Comparison of ENCODE assay signal across 18 cellular contexts in the genomic region with DNA sequence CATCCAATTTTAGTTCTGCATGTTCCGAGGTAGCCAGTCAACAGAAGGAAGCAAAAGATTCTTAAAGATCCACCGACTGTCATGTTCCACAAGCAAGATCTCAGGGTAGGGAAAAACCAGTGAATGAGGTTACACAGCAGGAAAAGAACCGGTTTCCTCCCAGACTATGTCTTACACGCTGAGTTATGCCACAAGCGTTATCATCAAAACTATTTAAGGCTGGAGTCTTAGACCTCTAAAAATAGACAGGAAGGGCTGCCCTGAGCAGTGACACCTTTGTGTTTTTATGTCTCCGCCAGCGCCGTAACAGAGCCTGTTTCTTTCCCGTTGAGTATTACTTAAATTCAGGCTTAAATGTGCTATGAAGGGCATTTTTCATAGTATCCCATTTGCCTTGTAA. TPM values are rescaled to one million over a fixed set of nuclear protein-coding genes. Genes with fewer than 3 reads are reported as not detected.
A peak's percentile ranks its signal among the peaks of the same experiment; 100 is the strongest.
DNase-seq lines count a peak whose midpoint lies in the region; ATAC-seq and TF ChIP-seq lines count a peak whose summit lies in the region.
"Had no signal": no experiment of that assay in that cellular context is flagged by ENCODE, and none has a peak within 500 bp of the region (broad histone marks: within the 10 kb centered on the region; RNA-seq: fewer than 3 reads in every experiment).

No MANE protein-coding gene starts in this region.

- H3K4me2 ChIP-seq in neuronal stem cell (ENCODE audit: insufficient read depth, low read length, poor library complexity, severe bottlenecking): no peak overlapping the region

- no peak overlapping the region for H4K91ac ChIP-seq in neuronal stem cell (ENCODE audit: low read depth, low read length, poor library complexity)

- H3K36me3 ChIP-seq in A673 (ENCODE audit: insufficient read depth, low read length, poor library complexity, severe bottlenecking) (peaks cover 32% of the 10 kb centered on the region), neuronal stem cell (replicated peaks in 1 of 2; ENCODE audit: control insufficient read depth in 2 of 2, insufficient read depth in 2 of 2, low read length in 2 of 2) (no peaks in the 10 kb centered on the region)
- H3K36me3 ChIP-seq: gastroesophageal sphincter, ovary, WERI-Rb-1 had no signal

- no peaks in the 10 kb centered on the region for H3K79me1 ChIP-seq in neuronal stem cell (ENCODE audit: low read depth, low read length)

- no peak overlapping the region for H3K9ac ChIP-seq in neuronal stem cell (ENCODE audit: low read depth, low read length, poor library complexity)

- H2AK5ac ChIP-seq in neuronal stem cell (ENCODE audit: low read depth, low read length): no peak overlapping the region

- H3K27ac Mint-ChIP-seq in activated CD4-positive, alpha-beta T cell treated with anti-CD3 and anti-CD28 coated beads for 36 hours: no peak overlapping the region
- H3K27ac Mint-ChIP-seq: brain had no signal

- no peak overlapping the region for H3K14ac ChIP-seq in neuronal stem cell (ENCODE audit: low read length)

- H3K18ac ChIP-seq in neuronal stem cell (ENCODE audit: low read length): no peak overlapping the region

- POLR2A ChIA-PET in A673 (lab: Charles Lee; ENCODE audit: low non-redundant PET): no interaction called here
- POLR2A ChIA-PET in activated CD4-positive, alpha-beta T cell treated with anti-CD3 and anti-CD28 coated beads for 36 hours (lab: Charles Lee): no interaction called here

- peak overlapping the region; percentile 53 for H2AFZ ChIP-seq in neuronal stem cell (ENCODE audit: low read length)

- peaks cover 29% of the 10 kb centered on the region for H3K4me1 ChIP-seq in A673 (ENCODE audit: insufficient read depth, low read length, poor library complexity, severe bottlenecking)
- peaks cover 16 to 24% of the 10 kb centered on the region in 2 donors for H3K4me1 ChIP-seq in neuronal stem cell (ENCODE audit: control insufficient read depth in 2 of 2, insufficient read depth in 1 of 2, low read depth in 1 of 2, low read length in 2 of 2)

- DNase-seq in A673 (ENCODE audit: low spot score) (no peak), OCI-M1 (lab: John Stamatoyannopoulos, UW) (peak; percentile 14), dermis blood vessel endothelial cell (peak; percentile 65), neuronal stem cell (ENCODE audit: low spot score) (no peak), NCI-H1092 (lab: John Stamatoyannopoulos, UW) (no peak), hippocampal formation (lab: John Stamatoyannopoulos, UW) (no peak)
- no peak for DNase-seq in activated CD4-positive, alpha-beta T cell treated with anti-CD3 and anti-CD28 coated beads for 36 hours
- DNase-seq: activated gamma-delta T cell treated with Interleukin-2 at 50 U/mL for 16 hours; effector memory CD4-positive, alpha-beta T cell; islet precursor cell; NCI-H187; NCI-H524 treated with DMSO at 0.1 percent for 48 hours; ovary; WERI-Rb-1 had no signal

- H3K9me3 Mint-ChIP-seq in activated CD4-positive, alpha-beta T cell treated with anti-CD3 and anti-CD28 coated beads for 36 hours (ENCODE audit: low read depth): no peaks in the 10 kb centered on the region
- H3K9me3 Mint-ChIP-seq: brain had no signal

- H2BK12ac ChIP-seq in neuronal stem cell (ENCODE audit: low read length): no peak overlapping the region

- intact Hi-C loops in A673 (cut with micrococcal nuclease; ENCODE audit: unreplicated experiment): loop anchor here (10.0 kb wide), 1 partner anchor 77 kb away; no protein-coding TSS in a partner anchor
- intact Hi-C loops in activated CD4-positive, alpha-beta T cell treated with anti-CD3 and anti-CD28 coated beads for 36 hours (cut with DNase I, micrococcal nuclease): no loop called here

- no peaks in the 10 kb centered on the region for H3K27me3 ChIP-seq in A673 (replicated peaks; ENCODE audit: insufficient read depth, low read depth, low read length, poor library complexity)
- H3K27me3 ChIP-seq in neuronal stem cell (ENCODE audit: control insufficient read depth in 3 of 3, insufficient read depth in 3 of 3, low read depth in 1 of 3, low read length in 3 of 3): no peaks in the 10 kb centered on the region
- H3K27me3 ChIP-seq: ovary had no signal

- no peak overlapping the region for H2BK15ac ChIP-seq in neuronal stem cell (ENCODE audit: low read length)

- no peak overlapping the region for H3K4ac ChIP-seq in neuronal stem cell (ENCODE audit: low read length)

- H3K4me3 Mint-ChIP-seq in activated CD4-positive, alpha-beta T cell treated with anti-CD3 and anti-CD28 coated beads for 36 hours: no peak overlapping the region
- H3K4me3 Mint-ChIP-seq: brain had no signal

- no peaks in the 10 kb centered on the region for H3K36me3 Mint-ChIP-seq in activated CD4-positive, alpha-beta T cell treated with anti-CD3 and anti-CD28 coated beads for 36 hours (ENCODE audit: low read depth)
- H3K36me3 Mint-ChIP-seq: brain had no signal

- TF ChIP-seq CTCF in A673 (conservative IDR thresholded peaks at IDR 0.05; ENCODE audit: low read depth, low read length): no peak

- H3K27me3 Mint-ChIP-seq in activated CD4-positive, alpha-beta T cell treated with anti-CD3 and anti-CD28 coated beads for 36 hours: peaks cover 6% of the 10 kb centered on the region

- BruUV-seq in A673 (replicated peaks; lab: Mats Ljungman, UMichigan): no TSS peak

- no peak overlapping the region for H3K4me3 ChIP-seq in A673 (ENCODE audit: low read depth, low read length, poor library complexity, severe bottlenecking)
- no peak overlapping the region for H3K4me3 ChIP-seq in neuronal stem cell (ENCODE audit: low read length in 2 of 2)
- H3K4me3 ChIP-seq: gastroesophageal sphincter, ovary had no signal

- CTCF ChIA-PET in A673 (lab: Charles Lee): no interaction called here
- CTCF ChIA-PET in activated CD4-positive, alpha-beta T cell treated with anti-CD3 and anti-CD28 coated beads for 36 hours (lab: Charles Lee): no interaction called here

- ATAC-seq in GM21367 (IDR thresholded peaks at IDR 0.05; ENCODE audit: unreplicated experiment): no peak
- no peak for ATAC-seq in activated CD4-positive, alpha-beta T cell treated with anti-CD3 and anti-CD28 coated beads for 36 hours
- ATAC-seq: gastroesophageal sphincter had no signal

- H3K27ac ChIP-seq in A673 (ENCODE audit: low read depth, low read length, poor library complexity, severe bottlenecking) (peak overlapping the region; percentile 29), neuronal stem cell (replicated peaks; ENCODE audit: low read length) (no peak overlapping the region)
- H3K27ac ChIP-seq: gastroesophageal sphincter, ovary, WERI-Rb-1 had no signal

- no CpG with 5 or more reads among the region's 9 CpGs for WGBS in neuronal stem cell (ENCODE audit: extremely low coverage in 2 of 2, insufficient read length in 2 of 2, insufficient replicate concordance in 1 of 2), 2 donors

- H3K23ac ChIP-seq in neuronal stem cell (ENCODE audit: low read depth, low read length, poor library complexity): no peak overlapping the region

- peaks cover 17% of the 10 kb centered on the region for H3K4me1 Mint-ChIP-seq in activated CD4-positive, alpha-beta T cell treated with anti-CD3 and anti-CD28 coated beads for 36 hours

- H2BK120ac ChIP-seq in neuronal stem cell (ENCODE audit: low read depth, low read length): no peak overlapping the region

- H3K9me3 ChIP-seq in A673 (ENCODE audit: low read depth, low read length, poor library complexity, severe bottlenecking) (no peaks in the 10 kb centered on the region), neuronal stem cell (replicated peaks in 1 of 2; ENCODE audit: control insufficient read depth in 2 of 2, insufficient read depth in 1 of 2, low read depth in 1 of 2, low read length in 2 of 2) (no peaks in the 10 kb centered on the region)
- H3K9me3 ChIP-seq: gastroesophageal sphincter, ovary had no signal

- H2BK5ac ChIP-seq in neuronal stem cell (ENCODE audit: low read length): no peak overlapping the region

- no peak overlapping the region for H4K8ac ChIP-seq in neuronal stem cell (ENCODE audit: low read depth, low read length)

RNA-seq across cellular contexts. Expression of gene PROSER2, which starts 48.3 kb away (rescaled TPM):
- total RNA-seq in A673 (2021) (37.1 and 40.4 TPM in 2 replicates), dermis blood vessel endothelial cell (7.5 and 11.2 TPM in 2 replicates)
- 4.1 TPM for polyA plus RNA-seq in neuronal stem cell (2013, experiment 1 of 2)
- polyA plus RNA-seq in neuronal stem cell (2013, experiment 2 of 2): 4.0 TPM
- total RNA-seq in activated CD4-positive, alpha-beta T cell treated with anti-CD3 and anti-CD28 coated beads for 36 hours: under 1 TPM; 0.78 to 0.88 TPM
- total RNA-seq: OCI-LY7 had no signal

Comparison
In these comparisons a context has a peak if more than half of its experiments do, and no peak if none do; other contexts are left out.
1. DNase-seq: peak in OCI-M1 (single experiment) and dermis blood vessel endothelial cell (single experiment); none in A673 (single experiment), neuronal stem cell (single experiment), NCI-H1092 (single experiment), activated CD4-positive, alpha-beta T cell treated with anti-CD3 and anti-CD28 coated beads for 36 hours (single experiment) and hippocampal formation (0 of 2).